ENCODE assay signal across 11 cellular contexts in the genomic region with DNA sequence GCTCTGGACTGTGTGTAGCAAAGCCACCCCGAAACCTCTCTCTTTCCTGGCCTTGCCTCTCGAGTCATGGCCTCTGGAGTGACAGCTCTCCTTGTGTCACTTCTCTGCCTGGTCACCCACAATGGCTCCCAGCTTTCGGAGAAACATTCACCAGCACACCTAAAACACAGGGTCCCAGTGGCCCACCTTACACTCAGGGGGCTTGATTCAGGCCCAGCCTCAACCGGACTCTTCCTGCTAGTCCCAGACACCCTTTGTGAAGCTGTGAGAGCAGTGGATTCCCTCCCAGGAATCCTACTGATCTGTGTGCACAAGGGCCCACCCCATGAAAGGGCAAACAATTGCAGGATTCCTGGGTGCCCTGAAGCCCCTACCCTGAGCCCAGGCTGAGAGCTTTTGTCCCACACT.
DNase-seq lines count a peak whose midpoint lies in the region; ATAC-seq and TF ChIP-seq lines count a peak whose summit lies in the region.
"Had no signal": no experiment of that assay in that cellular context is flagged by ENCODE, and none has a peak within 500 bp of the region (broad histone marks: within the 10 kb centered on the region; RNA-seq: fewer than 3 reads in every experiment).

No MANE protein-coding gene starts in this region.

- no peak for TF ChIP-seq EP300 in sigmoid colon (IDR thresholded peaks at IDR 0.05)

- TF ChIP-seq POLR2A in sigmoid colon (IDR thresholded peaks at IDR 0.05), result no peak

- peak overlapping the region in 8 of 11 experiments; percentile 21 to 70 (median 54); a peak in 14 of 22 replicates for H3K27ac ChIP-seq in BLaER1 treated with 17β-estradiol and CSF1 and Interleukin-3, amounts not matched to agents 10 nM and 100 nM
- H3K27ac ChIP-seq in ascending aorta, result peak overlapping the region; percentile 97 to 98
- H3K27ac ChIP-seq in layer of hippocampus (ENCODE audit: low read depth, low read length), result peak overlapping the region; percentile 38
- peak overlapping the region; percentile 86 to 95 (median 91) for H3K27ac ChIP-seq in sigmoid colon

- no peak for ATAC-seq in GM18868 (IDR thresholded peaks at IDR 0.05; ENCODE audit: unreplicated experiment)
- ATAC-seq: T-helper 17 cell had no signal

- no peak for DNase-seq in ascending aorta (ENCODE audit: low spot score in 2 of 2)
- DNase-seq in sigmoid colon, result no peak
- DNase-seq in NCI-H2196 treated with DMSO at 0.1 percent for 48 hours (lab: John Stamatoyannopoulos, UW; ENCODE audit: unreplicated experiment), result no peak
- DNase-seq in NCI-H187 treated with DMSO at 0.1 percent for 48 hours (lab: John Stamatoyannopoulos, UW), result no peak
- no peak for DNase-seq in kidney glomerular epithelial cell (lab: John Stamatoyannopoulos, UW)
- DNase-seq: NCI-H1105 treated with DMSO at 0.1 percent for 48 hours; stimulated activated CD4-positive, alpha-beta T cell treated with anti-CD3 and anti-CD28 coated beads, Interleukin-2, amount 100 ng/mL, for 48 hours; T-helper 17 cell had no signal

- TF ChIP-seq CTCF in ascending aorta (IDR thresholded peaks at IDR 0.05) (no peak), sigmoid colon (IDR thresholded peaks at IDR 0.05) (no peak)

- H3K9me3 ChIP-seq in BLaER1 treated with 17β-estradiol and CSF1 and Interleukin-3, amounts not matched to agents 10 nM and 100 nM (replicated peaks in 1 of 11), result no peaks in the 10 kb centered on the region
- no peaks in the 10 kb centered on the region for H3K9me3 ChIP-seq in ascending aorta
- no peaks in the 10 kb centered on the region for H3K9me3 ChIP-seq in sigmoid colon

- intact Hi-C loops in ascending aorta (cut with DNase I) (loop anchor here (5.0 kb wide), 1 partner anchor 62 kb away; no protein-coding TSS in a partner anchor), sigmoid colon (cut with DNase I) (loop anchor here (5.0 kb wide), 1 partner anchor 102 kb away; no protein-coding TSS in a partner anchor)

- H3K36me3 ChIP-seq in BLaER1 treated with 17β-estradiol and CSF1 and Interleukin-3, amounts not matched to agents 10 nM and 100 nM, result no peaks in the 10 kb centered on the region
- no peaks in the 10 kb centered on the region for H3K36me3 ChIP-seq in ascending aorta
- H3K36me3 ChIP-seq in sigmoid colon, result no peaks in the 10 kb centered on the region

- no peaks in the 10 kb centered on the region for H3K27me3 ChIP-seq in BLaER1 treated with 17β-estradiol and CSF1 and Interleukin-3, amounts not matched to agents 10 nM and 100 nM
- H3K27me3 ChIP-seq in ascending aorta (no peaks in the 10 kb centered on the region), layer of hippocampus (ENCODE audit: control insufficient read depth, insufficient read depth, low read length) (no peaks in the 10 kb centered on the region), sigmoid colon (no peaks in the 10 kb centered on the region)

- no peaks in the 10 kb centered on the region for H4K20me1 ChIP-seq in BLaER1 treated with 17β-estradiol and CSF1 and Interleukin-3, amounts not matched to agents 10 nM and 100 nM

- H3K4me2 ChIP-seq in BLaER1 treated with 17β-estradiol and CSF1 and Interleukin-3, amounts not matched to agents 10 nM and 100 nM, result peak overlapping the region; percentile 59 to 87 (median 77)

- no peak overlapping the region for H3K4me3 ChIP-seq in BLaER1 treated with 17β-estradiol and CSF1 and Interleukin-3, amounts not matched to agents 10 nM and 100 nM
- H3K4me3 ChIP-seq in ascending aorta, result no peak overlapping the region
- no peak overlapping the region for H3K4me3 ChIP-seq in sigmoid colon

- peak overlapping the region in 7 of 11 experiments; percentile 5 to 40 (median 20); a peak in 12 of 22 replicates for H3K9ac ChIP-seq in BLaER1 treated with 17β-estradiol and CSF1 and Interleukin-3, amounts not matched to agents 10 nM and 100 nM

- 80 to 86% methylated on average over 4 of the region's 4 CpGs for WGBS in sigmoid colon, 2 donors

- peaks cover 60 to 100% (median 100%) of the 10 kb centered on the region in 10 experiments for H3K4me1 ChIP-seq in BLaER1 treated with 17β-estradiol and CSF1 and Interleukin-3, amounts not matched to agents 10 nM and 100 nM
- H3K4me1 ChIP-seq in ascending aorta, result peaks cover 34 to 93% of the 10 kb centered on the region in 2 donors
- peaks cover 0 to 81% (median 78%) of the 10 kb centered on the region in 4 donors for H3K4me1 ChIP-seq in sigmoid colon

Comparison
In these comparisons a context has a peak if more than half of its experiments do, and no peak if none do; other contexts are left out.
1. H3K27ac ChIP-seq: peak in every context shown above with its lines; median percentile 98 in ascending aorta; 91 in sigmoid colon; 54 in BLaER1 treated with 17β-estradiol and CSF1 and Interleukin-3, amounts not matched to agents 10 nM and 100 nM; 38 in layer of hippocampus.